In genomic region chr1:28147264-28148094, GRCh38 we compare ENCODE assay signal across 1 cellular context.
TF ChIP-seq lines count a peak whose summit lies in the region.

No MANE protein-coding gene starts in this region.

TF ChIP-seq in GM23338, 12 proteins besides CTCF, POLR2A, EP300 and RAD21 (continued from another document):
- no peak for TF ChIP-seq ZNF462 (CRISPR knock-in tag; IDR thresholded peaks at IDR 0.05)
- TF ChIP-seq JUNB (IDR thresholded peaks at IDR 0.05; ENCODE audit: unreplicated experiment) = no peak
- no peak for TF ChIP-seq STAT1 (IDR thresholded peaks at IDR 0.05; ENCODE audit: unreplicated experiment)
TF ChIP-seq in GM23338: peak in this region for 0.
